Comparison of ENCODE assay signal across 13 cellular contexts in the genomic region with DNA sequence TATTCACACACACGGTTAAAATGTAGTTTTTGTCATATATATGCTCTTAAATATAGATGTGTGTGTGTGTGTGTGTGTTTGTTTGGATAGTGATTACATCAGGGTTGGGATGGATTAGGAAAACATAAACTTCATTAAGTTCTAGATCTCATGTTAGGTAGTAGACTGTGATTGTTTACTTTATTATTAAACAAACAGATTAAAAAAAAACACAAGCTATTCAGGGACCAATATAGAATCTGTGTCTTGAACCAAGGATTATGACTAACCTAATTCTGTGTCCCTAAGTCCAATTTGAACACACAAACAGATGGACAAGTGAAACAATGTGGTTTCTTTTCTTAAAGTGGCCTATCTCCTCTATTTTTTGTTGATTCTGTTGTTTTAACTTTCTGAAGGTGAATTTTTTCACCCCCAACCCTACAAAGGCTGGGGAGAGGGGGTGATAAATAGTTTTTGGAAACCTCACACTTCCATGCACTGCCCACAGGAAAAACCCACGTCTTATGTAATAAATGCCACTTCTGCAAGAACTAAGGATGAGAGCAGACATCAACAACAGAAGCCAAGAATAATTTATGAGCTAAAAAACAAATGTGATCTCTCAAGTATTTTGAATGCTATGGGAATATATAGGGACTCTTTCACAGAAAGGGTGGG. TPM values are rescaled to one million over a fixed set of nuclear protein-coding genes. Genes with fewer than 3 reads are reported as not detected.
DNase-seq lines count a peak whose midpoint lies in the region; ATAC-seq and TF ChIP-seq lines count a peak whose summit lies in the region.
"Had no signal": no experiment of that assay in that cellular context is flagged by ENCODE, and none has a peak within 500 bp of the region (broad histone marks: within the 10 kb centered on the region; RNA-seq: fewer than 3 reads in every experiment).

No MANE protein-coding gene starts in this region.

- H3K4me1 Mint-ChIP-seq in naive thymus-derived CD4-positive, alpha-beta T cell, result peaks cover 25 to 40% (median 34%) of the 10 kb centered on the region in 7 donors

- DNase-seq in left ventricle myocardium inferior, result no peak
- DNase-seq in Right ventricle myocardium inferior (ENCODE audit: missing footprints), result no peak
- DNase-seq in T47D (ENCODE audit: low read depth in 1 of 2, low spot score in 1 of 2), result peak; percentile 7 to 79
- DNase-seq in naive thymus-derived CD4-positive, alpha-beta T cell, result no peak
- DNase-seq in vagina (ENCODE audit: extremely low spot score in 2 of 2), result no peak
- DNase-seq in NCI-H446 (lab: John Stamatoyannopoulos, UW), result no peak
- DNase-seq: activated naive CD8-positive, alpha-beta T cell treated with anti-CD3 and anti-CD28 coated beads, Interleukin-2, amount 50 U/mL, for 24 hours; immature natural killer cell; NCI-H524; nephron progenitor cell; stimulated activated CD4-positive, alpha-beta T cell treated with anti-CD3 and anti-CD28 coated beads, Interleukin-12 subunit alpha, Interleukin-12 subunit beta, amount 100 ng/mL, for 4 hours had no signal

- H3K27ac ChIP-seq in left ventricle myocardium inferior (replicated peaks) (peak overlapping the region; percentile 68), vagina (peak overlapping the region; percentile 83)
- H3K27ac ChIP-seq in naive thymus-derived CD4-positive, alpha-beta T cell (ENCODE audit: low read depth, low read length), result no peak overlapping the region

- peaks cover 7% of the 10 kb centered on the region for H3K27me3 ChIP-seq in left ventricle myocardium inferior (ENCODE audit: low read depth)
- no peaks in the 10 kb centered on the region for H3K27me3 ChIP-seq in naive thymus-derived CD4-positive, alpha-beta T cell (ENCODE audit: control insufficient read depth in 2 of 2, insufficient read depth in 2 of 2, low read length in 2 of 2)
- H3K27me3 ChIP-seq in vagina, result no peaks in the 10 kb centered on the region

- ATAC-seq in Right ventricle myocardium inferior, result no peak
- no peak for ATAC-seq in naive thymus-derived CD4-positive, alpha-beta T cell
- ATAC-seq in HG03097 (IDR thresholded peaks at IDR 0.05; ENCODE audit: low FRiP score, unreplicated experiment), result no peak
- ATAC-seq in GM18505 (IDR thresholded peaks at IDR 0.05; ENCODE audit: unreplicated experiment), result no peak

- in situ Hi-C loops in T47D (cut with HindIII; ENCODE audit: low pct_unique_long_range_greater_than_20kb, low sequenced_read_pairs), result no loop called here

- H3K4me3 Mint-ChIP-seq in naive thymus-derived CD4-positive, alpha-beta T cell, result peak overlapping the region in 7 of 10 donors; percentile 7 to 75 (median 63)
- H3K4me3 Mint-ChIP-seq: activated naive CD8-positive, alpha-beta T cell treated with anti-CD3 and anti-CD28 coated beads, Interleukin-2, amount 50 U/mL, for 24 hours; nephron progenitor cell had no signal

- no peak overlapping the region for H3K4me3 ChIP-seq in left ventricle myocardium inferior
- H3K4me3 ChIP-seq in naive thymus-derived CD4-positive, alpha-beta T cell (ENCODE audit: low read length), result no peak overlapping the region
- no peak overlapping the region for H3K4me3 ChIP-seq in vagina

- H3K36me3 Mint-ChIP-seq in naive thymus-derived CD4-positive, alpha-beta T cell, result peaks cover 0 to 9% (median 0%) of the 10 kb centered on the region in 5 donors
- H3K36me3 Mint-ChIP-seq: immature natural killer cell had no signal

- H3K27me3 Mint-ChIP-seq in naive thymus-derived CD4-positive, alpha-beta T cell, result no peaks in the 10 kb centered on the region

- H3K36me3 ChIP-seq in left ventricle myocardium inferior (no peaks in the 10 kb centered on the region), vagina (no peaks in the 10 kb centered on the region)
- no peaks in the 10 kb centered on the region for H3K36me3 ChIP-seq in naive thymus-derived CD4-positive, alpha-beta T cell (ENCODE audit: control insufficient read depth in 2 of 3, insufficient read depth in 3 of 3, low read length in 3 of 3)

- H3K9me3 ChIP-seq in left ventricle myocardium inferior (replicated peaks), result peaks cover 8% of the 10 kb centered on the region
- no peaks in the 10 kb centered on the region for H3K9me3 ChIP-seq in naive thymus-derived CD4-positive, alpha-beta T cell (ENCODE audit: control insufficient read depth in 2 of 3, low read length in 3 of 3)
- no peaks in the 10 kb centered on the region for H3K9me3 ChIP-seq in vagina

- POLR2A ChIA-PET in naive thymus-derived CD4-positive, alpha-beta T cell (lab: Charles Lee), result no interaction called here

- TF ChIP-seq POLR2A in vagina (IDR thresholded peaks at IDR 0.05) (no peak), GM18505 (IDR thresholded peaks at IDR 0.05; ENCODE audit: borderline replicate concordance, extremely low read depth, insufficient read depth, insufficient read length) (no peak)

- H3K27ac Mint-ChIP-seq in naive thymus-derived CD4-positive, alpha-beta T cell, result peak overlapping the region in 1 of 9 donors; percentile 2
- H3K27ac Mint-ChIP-seq: immature natural killer cell had no signal

- H3K4me1 ChIP-seq in left ventricle myocardium inferior, result peaks cover 54% of the 10 kb centered on the region
- H3K4me1 ChIP-seq in naive thymus-derived CD4-positive, alpha-beta T cell (ENCODE audit: control insufficient read depth in 2 of 2, insufficient read depth in 2 of 2, low read length in 2 of 2), result peaks cover 4 to 24% of the 10 kb centered on the region in 2 donors
- peaks cover 59% of the 10 kb centered on the region for H3K4me1 ChIP-seq in vagina

- H3K9me3 Mint-ChIP-seq in naive thymus-derived CD4-positive, alpha-beta T cell, result peaks cover 0 to 11% (median 0%) of the 10 kb centered on the region in 11 donors

- TF ChIP-seq CTCF in left ventricle myocardium inferior (IDR thresholded peaks at IDR 0.05; ENCODE audit: borderline replicate concordance) (no peak), vagina (IDR thresholded peaks at IDR 0.05) (no peak)

- intact Hi-C loops in left ventricle myocardium inferior (cut with micrococcal nuclease) (no loop called here), Right ventricle myocardium inferior (cut with DNase I) (no loop called here), vagina (cut with DNase I) (no loop called here)
- intact Hi-C loops in naive thymus-derived CD4-positive, alpha-beta T cell (cut with micrococcal nuclease), result loop anchor here in 1 of 2 donors (5.0 kb wide), 1 partner anchor 50 kb away; no protein-coding TSS in a partner anchor

- CTCF ChIA-PET in naive thymus-derived CD4-positive, alpha-beta T cell (lab: Charles Lee), result interaction anchor here (0.7 to 4.0 kb wide), 3 partner anchors 12 to 208 kb away, joined by 3 to 14 read pairs (median 7); no protein-coding TSS in a partner anchor

RNA-seq across cellular contexts. Expression of gene IL1R2, which starts 40.7 kb away (rescaled TPM):
- total RNA-seq in left ventricle myocardium inferior (0.96 TPM), Right ventricle myocardium inferior (1.3 TPM), vagina (63.3 TPM)
- total RNA-seq in naive thymus-derived CD4-positive, alpha-beta T cell, result 1 to 10 TPM in 2 of 5 experiments, under 1 TPM in 1, not detected in 2; 0.40 to 2.7 (median 1.3) TPM
- polyA plus RNA-seq in naive thymus-derived CD4-positive, alpha-beta T cell, result not detected

Comparison
In these comparisons a context has a peak if more than half of its experiments do, and no peak if none do; other contexts are left out.
1. DNase-seq: peak in T47D (2 of 2); none in left ventricle myocardium inferior (single experiment), Right ventricle myocardium inferior (single experiment), naive thymus-derived CD4-positive, alpha-beta T cell (0 of 9), vagina (0 of 2) and NCI-H446 (0 of 2).
2. RNA of gene IL1R2, which starts 40.7 kb away (total RNA-seq): 63.3 TPM in vagina (single experiment); 1.3 TPM in Right ventricle myocardium inferior (single experiment), 0.96 TPM in left ventricle myocardium inferior (single experiment) and 0.40 to 2.7 TPM in naive thymus-derived CD4-positive, alpha-beta T cell; every median in the first group is over 10 times any median in the second.